ENCODE assay signal across 16 cellular contexts in the genomic region with DNA sequence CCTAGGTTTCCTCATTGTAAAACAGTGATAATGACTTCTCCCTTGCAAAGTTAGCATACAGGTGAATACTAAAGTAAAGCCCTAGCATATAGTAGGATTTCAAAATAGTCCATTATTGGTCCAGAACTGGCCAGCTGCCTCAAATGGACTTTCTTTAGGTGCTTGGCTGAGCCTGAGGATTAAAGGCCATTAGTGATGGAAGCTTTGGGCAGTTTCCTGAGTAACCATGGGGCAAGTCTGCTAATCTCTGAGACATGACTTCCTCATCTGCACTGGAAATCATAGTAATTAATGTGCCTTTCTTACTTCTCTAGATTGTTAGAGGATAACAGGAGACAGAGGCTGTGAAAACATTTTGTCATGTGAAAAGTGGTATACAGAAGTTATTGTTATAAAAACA.
DNase-seq lines count a peak whose midpoint lies in the region; ATAC-seq and TF ChIP-seq lines count a peak whose summit lies in the region.
"Had no signal": no experiment of that assay in that cellular context is flagged by ENCODE, and none has a peak within 500 bp of the region (broad histone marks: within the 10 kb centered on the region; RNA-seq: fewer than 3 reads in every experiment).

No MANE protein-coding gene starts in this region.

- intact Hi-C loops in ascending aorta (cut with DNase I), result loop anchor here (2.0 to 5.0 kb wide), 2 partner anchors 35 to 90 kb away; no protein-coding TSS in a partner anchor
- intact Hi-C loops in aorta (cut with DNase I), result no loop called here
- intact Hi-C loops in lower leg skin (cut with DNase I; ENCODE audit: low total_unique reads), result no loop called here

- no peak for TF ChIP-seq POLR2A in lower leg skin (IDR thresholded peaks at IDR 0.05)

- ATAC-seq in aorta (ENCODE audit: low FRiP score), result no peak
- ATAC-seq in HG03565 (IDR thresholded peaks at IDR 0.05; ENCODE audit: unreplicated experiment), result no peak

- H3K4me1 ChIP-seq in ascending aorta, result peaks cover 0 to 32% of the 10 kb centered on the region in 2 donors
- peaks cover 9 to 17% of the 10 kb centered on the region in 2 donors for H3K4me1 ChIP-seq in aorta (ENCODE audit: control insufficient read depth in 1 of 2, insufficient read depth in 2 of 2, low read length in 2 of 2)

- peak; percentile 7 for DNase-seq in M059J (ENCODE audit: low read depth)
- DNase-seq in ascending aorta (ENCODE audit: low spot score in 2 of 2), result no peak
- peak; percentile 22 for DNase-seq in glomerular endothelial cell (ENCODE audit: extremely low read depth, low read depth, low spot score)
- DNase-seq in aorta, result no peak
- no peak for DNase-seq in lower leg skin (ENCODE audit: low spot score in 2 of 2)
- no peak for DNase-seq in CD1c-positive myeloid dendritic cell (ENCODE audit: extremely low spot score)
- DNase-seq: Calu3; CD4-positive, alpha-beta memory T cell; HCEC 1CT; MG63; NCI-H1092; NCI-H2081 treated with DMSO at 0.1 percent for 48 hours; NCI-H510A treated with DMSO at 0.1 percent for 48 hours; SIG-M5 had no signal

- H3K9me3 ChIP-seq in ascending aorta (no peaks in the 10 kb centered on the region), aorta (ENCODE audit: control insufficient read depth, low read length) (no peaks in the 10 kb centered on the region)
- H3K9me3 ChIP-seq: MG63 had no signal

- TF ChIP-seq CTCF in ascending aorta (IDR thresholded peaks at IDR 0.05) (no peak), lower leg skin (IDR thresholded peaks at IDR 0.05) (no peak)

- H3K27me3 ChIP-seq in ascending aorta (no peaks in the 10 kb centered on the region), aorta (ENCODE audit: control insufficient read depth in 1 of 2, insufficient read depth in 2 of 2, low read length in 1 of 2) (no peaks in the 10 kb centered on the region)
- H3K27me3 ChIP-seq: MG63 had no signal

- H3K36me3 ChIP-seq in ascending aorta, result no peaks in the 10 kb centered on the region
- peaks cover 0 to 4% of the 10 kb centered on the region in 2 donors for H3K36me3 ChIP-seq in aorta (ENCODE audit: control insufficient read depth in 1 of 2, insufficient read depth in 2 of 2, low read length in 1 of 2)
- H3K36me3 ChIP-seq: MG63 had no signal

- H3K4me3 ChIP-seq in ascending aorta (no peak overlapping the region), aorta (ENCODE audit: low read length in 2 of 2) (no peak overlapping the region), lower leg skin (ENCODE audit: low read depth, poor library complexity, severe bottlenecking) (no peak overlapping the region)
- H3K4me3 ChIP-seq: MG63 had no signal

- H3K27ac ChIP-seq in ascending aorta (peak overlapping the region; percentile 47 to 65), aorta (ENCODE audit: low read depth in 1 of 2, low read length in 2 of 2) (peak overlapping the region; percentile 32 to 68)
- H3K27ac ChIP-seq: KMS-11 had no signal

Comparison
In these comparisons a context has a peak if more than half of its experiments do, and no peak if none do; other contexts are left out.
1. DNase-seq: peak in M059J (single experiment) and glomerular endothelial cell (single experiment); none in ascending aorta (0 of 2), aorta (0 of 2), lower leg skin (0 of 2) and CD1c-positive myeloid dendritic cell (single experiment).